Comparison of ENCODE assay signal across 36 cellular contexts in the genomic region with DNA sequence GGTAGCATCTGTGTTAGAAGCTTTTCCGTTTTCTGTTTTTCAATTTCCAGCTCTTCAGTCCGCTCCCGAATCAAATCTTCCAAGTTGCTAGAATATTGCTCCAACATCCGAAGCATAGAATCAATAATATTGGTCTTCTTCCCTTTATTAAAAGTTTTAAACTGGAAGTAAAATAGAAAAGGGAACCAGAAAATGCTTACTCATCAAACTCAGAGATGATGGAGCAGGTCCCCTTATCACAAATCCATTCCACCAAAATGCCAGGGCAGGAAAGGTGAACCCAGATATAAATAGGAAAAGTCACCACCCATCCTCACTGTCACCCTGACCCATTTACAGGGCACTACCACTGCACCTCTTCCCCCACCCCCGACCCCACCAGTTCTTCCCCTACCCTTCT.
"Had no signal": no experiment of that assay in that cellular context is flagged by ENCODE, and none has a peak within 500 bp of the region (broad histone marks: within the 10 kb centered on the region; RNA-seq: fewer than 3 reads in every experiment).

No MANE protein-coding gene starts in this region.

- H3K4me1 Mint-ChIP-seq: activated B cell treated with CpG ODN at 0.5 μM for 24 hours; activated CD4-positive, alpha-beta T cell treated with anti-CD3 and anti-CD28 coated beads, Interleukin-2, amount 10 ng/mL, durations not matched to agents 24 days and 14 days; activated CD8-positive, alpha-beta memory T cell treated with anti-CD3 and anti-CD28 coated beads, Interleukin-2, amount 10 ng/mL, durations not matched to agents 7 days and 5 days; activated naive CD4-positive, alpha-beta T cell treated with anti-CD3 and anti-CD28 coated beads, Interleukin-2, amount 10 ng/mL, durations not matched to agents 7 days and 5 days; activated naive CD4-positive, alpha-beta T cell treated with anti-CD3 and anti-CD28 coated beads, Interleukin-2, amount 50 U/mL, for 24 hours; central memory CD8-positive, alpha-beta T cell had no signal

- H3K27ac ChIP-seq: adrenal gland, cardiac muscle cell, colonic mucosa, VCaP had no signal

- H3K27me3 ChIP-seq: cardiac muscle cell, colonic mucosa had no signal

- H3K9me3 ChIP-seq: adrenal gland, colonic mucosa had no signal

- ATAC-seq: activated CD8-positive, alpha-beta memory T cell treated with anti-CD3 and anti-CD28 coated beads, Interleukin-2, amount 10 ng/mL, durations not matched to agents 7 days and 5 days; activated CD8-positive, alpha-beta T cell treated with anti-CD3 and anti-CD28 coated beads, Interleukin-2, amount 10 ng/mL, durations not matched to agents 7 days and 5 days had no signal

- H3K36me3 ChIP-seq: adrenal gland, cardiac muscle cell, colonic mucosa had no signal

- H3K4me1 ChIP-seq: adrenal gland, colonic mucosa had no signal

- H3K4me3 Mint-ChIP-seq: activated B cell treated with CpG ODN at 0.5 μM for 24 hours; activated CD4-positive, alpha-beta memory T cell treated with anti-CD3 and anti-CD28 coated beads for 36 hours; activated CD4-positive, alpha-beta T cell treated with anti-CD3 and anti-CD28 coated beads, Interleukin-2, amount 10 ng/mL, durations not matched to agents 24 days and 14 days; activated CD8-positive, alpha-beta memory T cell treated with anti-CD3 and anti-CD28 coated beads, Interleukin-2, amount 10 ng/mL, durations not matched to agents 7 days and 5 days; activated CD8-positive, alpha-beta T cell treated with anti-CD3 and anti-CD28 coated beads, Interleukin-2, amount 10 ng/mL, durations not matched to agents 7 days and 5 days; activated naive CD4-positive, alpha-beta T cell treated with anti-CD3 and anti-CD28 coated beads, Interleukin-2, amount 10 ng/mL, durations not matched to agents 7 days and 5 days; activated naive CD4-positive, alpha-beta T cell treated with anti-CD3 and anti-CD28 coated beads, Interleukin-2, amount 50 U/mL, for 24 hours; activated naive CD8-positive, alpha-beta T cell; activated T-cell treated with anti-CD3 and anti-CD28 coated beads, Interleukin-2, amount 50 U/mL, for 24 hours; brain; central memory CD8-positive, alpha-beta T cell; T-helper 1 cell treated with Interleukin-12 subunit alpha and Interleukin-12 subunit beta and Interleukin-4 antibody, amounts not matched to agents 30 μg/mL and 1 μg/mL, for 36 hours; T-helper 2 cell treated with Interferon-gamma antibody and Interleukin-4, amounts not matched to agents 5 μg/mL and 100 μg/mL, for 36 hours had no signal

- H3K27ac Mint-ChIP-seq: activated B cell treated with CpG ODN at 0.5 μM for 24 hours; activated CD4-positive, alpha-beta memory T cell treated with anti-CD3 and anti-CD28 coated beads for 36 hours; activated CD4-positive, alpha-beta T cell treated with anti-CD3 and anti-CD28 coated beads, Interleukin-2, amount 10 ng/mL, durations not matched to agents 24 days and 14 days; activated CD8-positive, alpha-beta memory T cell treated with anti-CD3 and anti-CD28 coated beads, Interleukin-2, amount 10 ng/mL, durations not matched to agents 7 days and 5 days; activated CD8-positive, alpha-beta T cell treated with anti-CD3 and anti-CD28 coated beads, Interleukin-2, amount 10 ng/mL, durations not matched to agents 7 days and 5 days; activated naive CD4-positive, alpha-beta T cell treated with anti-CD3 and anti-CD28 coated beads, Interleukin-2, amount 10 ng/mL, durations not matched to agents 7 days and 5 days; activated naive CD4-positive, alpha-beta T cell treated with anti-CD3 and anti-CD28 coated beads, Interleukin-2, amount 50 U/mL, for 24 hours; activated naive CD8-positive, alpha-beta T cell; activated T-cell treated with anti-CD3 and anti-CD28 coated beads, Interleukin-2, amount 50 U/mL, for 24 hours; activated T-helper 2 cell treated with anti-CD3 and anti-CD28 coated beads, Interferon-gamma antibody, Interleukin-2, Interleukin-4, amounts not matched to agents 10 μg/mL and 5 μg/mL and 100 μg/mL, durations not matched to agents 14 hours and 24 hours and 36 hours; brain; T-helper 1 cell treated with Interleukin-12 subunit alpha and Interleukin-12 subunit beta and Interleukin-4 antibody, amounts not matched to agents 30 μg/mL and 1 μg/mL, for 36 hours; T-helper 2 cell treated with Interferon-gamma antibody and Interleukin-4, amounts not matched to agents 5 μg/mL and 100 μg/mL, for 36 hours had no signal

- H3K9me3 Mint-ChIP-seq: activated B cell treated with CpG ODN at 0.5 μM for 24 hours; activated CD4-positive, alpha-beta memory T cell treated with anti-CD3 and anti-CD28 coated beads for 36 hours; activated CD4-positive, alpha-beta T cell treated with anti-CD3 and anti-CD28 coated beads, Interleukin-2, amount 10 ng/mL, durations not matched to agents 24 days and 14 days; activated naive CD4-positive, alpha-beta T cell treated with anti-CD3 and anti-CD28 coated beads, Interleukin-2, amount 10 ng/mL, durations not matched to agents 7 days and 5 days; activated naive CD4-positive, alpha-beta T cell treated with anti-CD3 and anti-CD28 coated beads, Interleukin-2, amount 50 U/mL, for 24 hours; activated T-cell treated with anti-CD3 and anti-CD28 coated beads, Interleukin-2, amount 50 U/mL, for 24 hours; activated T-helper 2 cell treated with anti-CD3 and anti-CD28 coated beads, Interferon-gamma antibody, Interleukin-2, Interleukin-4, amounts not matched to agents 10 μg/mL and 5 μg/mL and 100 μg/mL, durations not matched to agents 14 hours and 24 hours and 36 hours; brain; central memory CD8-positive, alpha-beta T cell; T-helper 1 cell treated with Interleukin-12 subunit alpha and Interleukin-12 subunit beta and Interleukin-4 antibody, amounts not matched to agents 30 μg/mL and 1 μg/mL, for 36 hours; T-helper 2 cell treated with Interferon-gamma antibody and Interleukin-4, amounts not matched to agents 5 μg/mL and 100 μg/mL, for 36 hours had no signal

- FAIRE-seq: bronchial epithelial cell, TTC549 had no signal

- DNase-seq: activated B cell treated with CpG ODN at 0.5 μM for 24 hours; activated CD4-positive, alpha-beta memory T cell treated with anti-CD3 and anti-CD28 coated beads for 36 hours; activated CD4-positive, alpha-beta T cell treated with anti-CD3 and anti-CD28 coated beads for 4 hours; activated CD4-positive, alpha-beta T cell treated with anti-CD3 and anti-CD28 coated beads, Interleukin-2, amount 10 ng/mL, durations not matched to agents 24 days and 14 days; activated CD4-positive, alpha-beta T cell treated with anti-CD3 and anti-CD28 coated beads, Interleukin-2, amount 50 U/mL, for 1 hour; activated CD4-positive, alpha-beta T cell treated with anti-CD3 and anti-CD28 coated beads, Interleukin-2, amount 50 U/mL, for 4 hours; activated CD4-positive, CD25-positive, alpha-beta regulatory T cell treated with anti-CD3 and anti-CD28 coated beads, Interleukin-2, amount 50 U/mL, for 72 hours; activated CD8-positive, alpha-beta memory T cell treated with anti-CD3 and anti-CD28 coated beads for 24 hours; activated CD8-positive, alpha-beta memory T cell treated with anti-CD3 and anti-CD28 coated beads, Interleukin-2, amount 10 ng/mL, durations not matched to agents 7 days and 5 days; activated CD8-positive, alpha-beta memory T cell treated with anti-CD3 and anti-CD28 coated beads, Interleukin-2, amount 50 U/mL, for 48 hours; activated CD8-positive, alpha-beta T cell treated with anti-CD3 and anti-CD28 coated beads, Interleukin-2, amount 10 ng/mL, durations not matched to agents 7 days and 5 days; activated effector memory CD4-positive, alpha-beta T cell treated with Interleukin-2 at 50 U/mL for 16 hours; activated gamma-delta T cell; activated naive CD4-positive, alpha-beta T cell treated with anti-CD3 and anti-CD28 coated beads, Interleukin-2, amount 10 ng/mL, durations not matched to agents 7 days and 5 days; activated naive CD4-positive, alpha-beta T cell treated with Interleukin-2 at 50 U/mL for 16 hours; activated T-cell treated with anti-CD3 and anti-CD28 coated beads, Interleukin-2, amount 50 U/mL, for 24 hours; activated T-cell treated with anti-CD3 and anti-CD28 coated beads, Interleukin-2, amount 50 U/mL, for 48 hours; adrenal gland; amniotic stem cell; aorta; caudate nucleus; cerebellar nuclear complex; colonic mucosa; T-helper 2 cell; T-helper 9 cell had no signal

- H3K36me3 Mint-ChIP-seq: activated CD4-positive, alpha-beta memory T cell treated with anti-CD3 and anti-CD28 coated beads for 36 hours; activated CD8-positive, alpha-beta memory T cell treated with anti-CD3 and anti-CD28 coated beads, Interleukin-2, amount 10 ng/mL, durations not matched to agents 7 days and 5 days; activated naive CD4-positive, alpha-beta T cell treated with anti-CD3 and anti-CD28 coated beads, Interleukin-2, amount 10 ng/mL, durations not matched to agents 7 days and 5 days; activated naive CD4-positive, alpha-beta T cell treated with anti-CD3 and anti-CD28 coated beads, Interleukin-2, amount 50 U/mL, for 24 hours; activated naive CD8-positive, alpha-beta T cell; brain had no signal

- H3K27me3 Mint-ChIP-seq: activated CD4-positive, alpha-beta T cell treated with anti-CD3 and anti-CD28 coated beads, Interleukin-2, amount 10 ng/mL, durations not matched to agents 24 days and 14 days; activated CD8-positive, alpha-beta memory T cell treated with anti-CD3 and anti-CD28 coated beads, Interleukin-2, amount 10 ng/mL, durations not matched to agents 7 days and 5 days; activated naive CD4-positive, alpha-beta T cell treated with anti-CD3 and anti-CD28 coated beads, Interleukin-2, amount 10 ng/mL, durations not matched to agents 7 days and 5 days; activated naive CD8-positive, alpha-beta T cell; central memory CD8-positive, alpha-beta T cell had no signal

- H3K4me3 ChIP-seq: adrenal gland, cardiac muscle cell, colonic mucosa had no signal
